33 cellular contexts compared by ENCODE assay signal in the genomic region with DNA sequence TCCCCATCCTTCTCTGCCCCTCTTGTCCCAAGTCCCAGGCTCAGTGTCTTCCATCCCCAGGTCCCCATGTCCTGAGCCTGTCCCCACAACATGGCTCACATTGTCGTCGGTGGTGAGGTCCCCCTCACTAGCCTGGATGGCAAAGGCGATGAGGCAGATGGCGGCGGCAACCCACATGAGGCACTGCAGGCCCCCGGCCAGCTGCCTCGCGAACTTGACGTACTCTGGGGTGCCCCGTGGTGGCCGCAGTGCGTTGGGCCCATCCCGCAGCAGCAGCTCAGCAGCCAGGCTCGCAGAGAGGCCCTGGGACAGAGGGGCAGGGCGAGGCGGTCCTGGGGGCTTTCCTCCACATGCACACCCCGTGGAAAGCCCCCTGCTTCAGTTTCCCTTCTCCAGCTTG. TPM values are rescaled to one million over a fixed set of nuclear protein-coding genes. Genes with fewer than 3 reads are reported as not detected.
"Had no signal": no experiment of that assay in that cellular context is flagged by ENCODE, and none has a peak within 500 bp of the region (broad histone marks: within the 10 kb centered on the region; RNA-seq: fewer than 3 reads in every experiment).

No MANE protein-coding gene starts in this region.

- H3K4me3 Mint-ChIP-seq: activated B cell treated with CpG ODN at 0.5 μM for 24 hours; activated CD4-positive, alpha-beta memory T cell treated with anti-CD3 and anti-CD28 coated beads, Interleukin-2, amount 10 ng/mL, durations not matched to agents 7 days and 5 days; activated CD8-positive, alpha-beta memory T cell treated with anti-CD3 and anti-CD28 coated beads, Interleukin-2, amount 10 ng/mL, durations not matched to agents 7 days and 5 days; activated naive CD4-positive, alpha-beta T cell treated with anti-CD3 and anti-CD28 coated beads, Interleukin-2, amount 10 ng/mL, durations not matched to agents 7 days and 5 days; activated naive CD8-positive, alpha-beta T cell; central memory CD8-positive, alpha-beta T cell had no signal

- H3K4me3 ChIP-seq: ascending aorta, cardiac muscle cell had no signal

- H3K27ac Mint-ChIP-seq: activated B cell treated with CpG ODN at 0.5 μM for 24 hours; activated CD4-positive, alpha-beta memory T cell treated with anti-CD3 and anti-CD28 coated beads, Interleukin-2, amount 10 ng/mL, durations not matched to agents 7 days and 5 days; activated CD8-positive, alpha-beta memory T cell treated with anti-CD3 and anti-CD28 coated beads, Interleukin-2, amount 10 ng/mL, durations not matched to agents 7 days and 5 days; activated naive CD4-positive, alpha-beta T cell treated with anti-CD3 and anti-CD28 coated beads, Interleukin-2, amount 10 ng/mL, durations not matched to agents 7 days and 5 days; activated naive CD8-positive, alpha-beta T cell had no signal

- H3K36me3 Mint-ChIP-seq: activated CD8-positive, alpha-beta memory T cell treated with anti-CD3 and anti-CD28 coated beads, Interleukin-2, amount 10 ng/mL, durations not matched to agents 7 days and 5 days; activated naive CD4-positive, alpha-beta T cell treated with anti-CD3 and anti-CD28 coated beads, Interleukin-2, amount 10 ng/mL, durations not matched to agents 7 days and 5 days; activated naive CD8-positive, alpha-beta T cell had no signal

- H3K9me3 Mint-ChIP-seq: activated B cell treated with CpG ODN at 0.5 μM for 24 hours; activated CD4-positive, alpha-beta memory T cell treated with anti-CD3 and anti-CD28 coated beads, Interleukin-2, amount 10 ng/mL, durations not matched to agents 7 days and 5 days; activated naive CD4-positive, alpha-beta T cell treated with anti-CD3 and anti-CD28 coated beads, Interleukin-2, amount 10 ng/mL, durations not matched to agents 7 days and 5 days; central memory CD8-positive, alpha-beta T cell had no signal

- H3K9me3 ChIP-seq: ascending aorta had no signal

- DNase-seq: activated B cell treated with CpG ODN at 0.5 μM for 24 hours; activated CD4-positive, alpha-beta memory T cell treated with anti-CD3 and anti-CD28 coated beads, Interleukin-2, amount 10 ng/mL, durations not matched to agents 7 days and 5 days; activated CD4-positive, alpha-beta T cell treated with anti-CD3 and anti-CD28 coated beads for 48 hours; activated CD4-positive, CD25-positive, alpha-beta regulatory T cell treated with anti-CD3 and anti-CD28 coated beads, Interleukin-2, amount 50 U/mL, for 72 hours; activated CD8-positive, alpha-beta memory T cell treated with anti-CD3 and anti-CD28 coated beads for 24 hours; activated CD8-positive, alpha-beta memory T cell treated with anti-CD3 and anti-CD28 coated beads, Interleukin-2, amount 10 ng/mL, durations not matched to agents 7 days and 5 days; activated CD8-positive, alpha-beta memory T cell treated with anti-CD3 and anti-CD28 coated beads, Interleukin-2, amount 50 U/mL, for 48 hours; activated effector memory CD4-positive, alpha-beta T cell treated with Interleukin-2 at 50 U/mL for 16 hours; activated naive CD4-positive, alpha-beta T cell treated with anti-CD3 and anti-CD28 coated beads, Interleukin-2, amount 10 ng/mL, durations not matched to agents 7 days and 5 days; activated T-cell treated with anti-CD3 and anti-CD28 coated beads, Interleukin-2, amount 50 U/mL, for 48 hours; amygdala; NCI-H1092 treated with DMSO at 0.1 percent for 48 hours; NCI-H1417; NCI-H146; NCI-H187; NCI-H2029 treated with DMSO at 0.1 percent for 48 hours; NCI-H226; NCI-H446 treated with DMSO at 0.1 percent for 48 hours; NCI-H69; SW 1271; T-helper 1 cell; T-helper 2 cell; T-helper 9 cell had no signal

- ATAC-seq: activated CD8-positive, alpha-beta memory T cell treated with anti-CD3 and anti-CD28 coated beads, Interleukin-2, amount 10 ng/mL, durations not matched to agents 7 days and 5 days; Panc1; Right ventricle myocardium inferior had no signal

- H3K27ac ChIP-seq: ascending aorta, cardiac muscle cell, VCaP had no signal

- H3K36me3 ChIP-seq: ascending aorta, cardiac muscle cell had no signal

RNA-seq across cellular contexts. Expression of a gene that starts 1.1 kb away (rescaled TPM):
- total RNA-seq: activated B cell treated with CpG ODN at 0.5 μM for 24 hours; activated CD4-positive, alpha-beta memory T cell treated with anti-CD3 and anti-CD28 coated beads, Interleukin-2, amount 10 ng/mL, durations not matched to agents 7 days and 5 days; activated CD8-positive, alpha-beta memory T cell treated with anti-CD3 and anti-CD28 coated beads, Interleukin-2, amount 10 ng/mL, durations not matched to agents 7 days and 5 days; ascending aorta; M059J; Right ventricle myocardium inferior had no signal

RNA-seq across cellular contexts. Expression of a gene that starts 23.6 kb away (rescaled TPM):
- total RNA-seq: activated B cell treated with CpG ODN at 0.5 μM for 24 hours; activated CD4-positive, alpha-beta memory T cell treated with anti-CD3 and anti-CD28 coated beads, Interleukin-2, amount 10 ng/mL, durations not matched to agents 7 days and 5 days; activated CD8-positive, alpha-beta memory T cell treated with anti-CD3 and anti-CD28 coated beads, Interleukin-2, amount 10 ng/mL, durations not matched to agents 7 days and 5 days; ascending aorta; cardiac muscle cell; M059J; Right ventricle myocardium inferior; RPMI7951 had no signal
- polyA plus RNA-seq: adipose tissue, cardiac muscle cell had no signal

RNA-seq across cellular contexts. Expression of a gene that starts 29.1 kb away (rescaled TPM):
- total RNA-seq: activated B cell treated with CpG ODN at 0.5 μM for 24 hours; activated CD4-positive, alpha-beta memory T cell treated with anti-CD3 and anti-CD28 coated beads, Interleukin-2, amount 10 ng/mL, durations not matched to agents 7 days and 5 days; activated CD8-positive, alpha-beta memory T cell treated with anti-CD3 and anti-CD28 coated beads, Interleukin-2, amount 10 ng/mL, durations not matched to agents 7 days and 5 days; ascending aorta; cardiac muscle cell; M059J; Right ventricle myocardium inferior; RPMI7951 had no signal
- polyA plus RNA-seq: adipose tissue, cardiac muscle cell had no signal

RNA-seq across cellular contexts. Expression of a gene that starts 34.2 kb away (rescaled TPM):
- total RNA-seq: activated B cell treated with CpG ODN at 0.5 μM for 24 hours; activated CD4-positive, alpha-beta memory T cell treated with anti-CD3 and anti-CD28 coated beads, Interleukin-2, amount 10 ng/mL, durations not matched to agents 7 days and 5 days; activated CD8-positive, alpha-beta memory T cell treated with anti-CD3 and anti-CD28 coated beads, Interleukin-2, amount 10 ng/mL, durations not matched to agents 7 days and 5 days; ascending aorta; Right ventricle myocardium inferior; RPMI7951 had no signal
- polyA plus RNA-seq: cardiac muscle cell had no signal
